In genomic region chr7:55439627-55440026, GRCh38 we compare ENCODE assay signal across 12 cellular contexts.
DNase-seq lines count a peak whose midpoint lies in the region; ATAC-seq, FAIRE-seq and TF ChIP-seq lines count a peak whose summit lies in the region.
"Had no signal": no experiment of that assay in that cellular context is flagged by ENCODE, and none has a peak within 500 bp of the region (broad histone marks: within the 10 kb centered on the region; RNA-seq: fewer than 3 reads in every experiment).

No MANE protein-coding gene starts in this region.

- H3K9me3 ChIP-seq in fibroblast of lung (ENCODE audit: control insufficient read depth, insufficient read depth, low read depth, low read length) (no peaks in the 10 kb centered on the region), neural progenitor cell (ENCODE audit: low read depth) (no peaks in the 10 kb centered on the region)
- H3K9me3 ChIP-seq: pancreas, vagina had no signal

- H4K20me1 ChIP-seq in fibroblast of lung (ENCODE audit: control insufficient read depth, extremely low read depth, insufficient read depth, low read length) (no peaks in the 10 kb centered on the region), neural progenitor cell (ENCODE audit: low read depth) (no peaks in the 10 kb centered on the region)

- H3K27me3 ChIP-seq in fibroblast of lung (ENCODE audit: control insufficient read depth, insufficient read depth, low read length) (no peaks in the 10 kb centered on the region), neural progenitor cell (no peaks in the 10 kb centered on the region)
- H3K27me3 ChIP-seq: pancreas, vagina had no signal

- no peak overlapping the region for H3K27ac Mint-ChIP-seq in stimulated activated naive CD8-positive, alpha-beta T cell treated with anti-CD3 and anti-CD28 coated beads, Interleukin-15, amount 100 ng/mL, for 72 hours
- H3K27ac Mint-ChIP-seq in neural progenitor cell: no peak overlapping the region

- H3K9me3 Mint-ChIP-seq in stimulated activated naive CD8-positive, alpha-beta T cell treated with anti-CD3 and anti-CD28 coated beads, Interleukin-15, amount 100 ng/mL, for 72 hours: no peaks in the 10 kb centered on the region
- H3K9me3 Mint-ChIP-seq in neural progenitor cell: no peaks in the 10 kb centered on the region

- H3K4me2 ChIP-seq in fibroblast of lung (ENCODE audit: extremely low read depth, insufficient read depth, low read length) (peak overlapping the region; percentile 63), neural progenitor cell (no peak overlapping the region)

- no peaks in the 10 kb centered on the region for H3F3A ChIP-seq in neural progenitor cell (ENCODE audit: low read depth)

- H3K4me3 Mint-ChIP-seq in stimulated activated naive CD8-positive, alpha-beta T cell treated with anti-CD3 and anti-CD28 coated beads, Interleukin-15, amount 100 ng/mL, for 72 hours: no peak overlapping the region
- H3K4me3 Mint-ChIP-seq in neural progenitor cell: no peak overlapping the region

- no peak for DNase-seq in stimulated activated naive CD8-positive, alpha-beta T cell treated with anti-CD3 and anti-CD28 coated beads, Interleukin-15, Interleukin-2, amounts not matched to agents 100 U/mL and 50 U/mL, for 24 hours
- no peak for DNase-seq in stimulated activated naive CD8-positive, alpha-beta T cell treated with anti-CD3 and anti-CD28 coated beads, Interleukin-15, amount 100 ng/mL, for 72 hours
- peak; percentile 40 for DNase-seq in NCI-H345 treated with DMSO at 0.1 percent for 48 hours (lab: John Stamatoyannopoulos, UW; ENCODE audit: unreplicated experiment)
- DNase-seq in fibroblast of lung (ENCODE audit: low read depth in 2 of 2): peak in 1 of 2 donors; percentile 49
- no peak for DNase-seq in urothelium cell line (ENCODE audit: low spot score)
- DNase-seq in mucosa of gallbladder (ENCODE audit: low spot score): no peak
- DNase-seq in neural progenitor cell (ENCODE audit: low spot score): no peak
- DNase-seq: kidney had no signal

- H2AFZ ChIP-seq in fibroblast of lung (ENCODE audit: low read length): no peak overlapping the region
- H2AFZ ChIP-seq in neural progenitor cell (replicated peaks): no peak overlapping the region

- no peak overlapping the region for H3K27ac ChIP-seq in fibroblast of lung (ENCODE audit: insufficient read depth, low read length)
- no peak overlapping the region for H3K27ac ChIP-seq in neural progenitor cell
- H3K27ac ChIP-seq: pancreas, vagina had no signal

- no peak for TF ChIP-seq CTCF in fibroblast of lung (conservative IDR thresholded peaks at IDR 0.05 in 1 of 2, IDR thresholded peaks at IDR 0.05 in 1 of 2; ENCODE audit: low read depth in 1 of 2, low read length in 2 of 2)
- TF ChIP-seq CTCF in neural progenitor cell (IDR thresholded peaks at IDR 0.05): no peak

- H3K27me3 Mint-ChIP-seq in stimulated activated naive CD8-positive, alpha-beta T cell treated with anti-CD3 and anti-CD28 coated beads, Interleukin-15, amount 100 ng/mL, for 72 hours: no peaks in the 10 kb centered on the region
- no peaks in the 10 kb centered on the region for H3K27me3 Mint-ChIP-seq in neural progenitor cell (ENCODE audit: insufficient read depth, low read depth)

- no peaks in the 10 kb centered on the region for H3K36me3 Mint-ChIP-seq in neural progenitor cell

- peaks cover 22% of the 10 kb centered on the region for H3K4me1 ChIP-seq in fibroblast of lung (ENCODE audit: control insufficient read depth, extremely low read depth, insufficient read depth, low read length)
- peaks cover 2% of the 10 kb centered on the region for H3K4me1 ChIP-seq in neural progenitor cell
- H3K4me1 ChIP-seq: pancreas, vagina had no signal

- FAIRE-seq in urothelium cell line (lab: Jason Lieb, UNC): peak; percentile 65
- FAIRE-seq: HTR-8/SVneo, kidney, pancreas had no signal

- H3K4me3 ChIP-seq in fibroblast of lung (replicated peaks in 1 of 4; ENCODE audit: control extremely low read depth in 1 of 4, insufficient read depth in 1 of 4, low read depth in 3 of 4, low read length in 4 of 4): no peak overlapping the region
- H3K4me3 ChIP-seq in neural progenitor cell: no peak overlapping the region
- H3K4me3 ChIP-seq: pancreas, vagina had no signal

- H3K79me2 ChIP-seq in fibroblast of lung (ENCODE audit: control insufficient read depth, insufficient read depth, low read length): no peaks in the 10 kb centered on the region
- H3K79me2 ChIP-seq in neural progenitor cell (ENCODE audit: low read depth): no peaks in the 10 kb centered on the region

- H3K36me3 ChIP-seq in fibroblast of lung (ENCODE audit: control insufficient read depth, insufficient read depth, low read length) (no peaks in the 10 kb centered on the region), neural progenitor cell (no peaks in the 10 kb centered on the region)
- H3K36me3 ChIP-seq: pancreas, vagina had no signal

- H3K4me1 Mint-ChIP-seq in stimulated activated naive CD8-positive, alpha-beta T cell treated with anti-CD3 and anti-CD28 coated beads, Interleukin-15, amount 100 ng/mL, for 72 hours: peaks cover 42% of the 10 kb centered on the region
- H3K4me1 Mint-ChIP-seq in neural progenitor cell: peaks cover 15% of the 10 kb centered on the region

- H3K9ac ChIP-seq in fibroblast of lung (ENCODE audit: insufficient read depth, low read length): no peak overlapping the region
- H3K9ac ChIP-seq in neural progenitor cell: no peak overlapping the region

- peak; percentile 9 for ATAC-seq in stimulated activated naive CD8-positive, alpha-beta T cell treated with anti-CD3 and anti-CD28 coated beads, Interleukin-15, Interleukin-2, amounts not matched to agents 100 U/mL and 50 U/mL, for 24 hours
- ATAC-seq in stimulated activated naive CD8-positive, alpha-beta T cell treated with anti-CD3 and anti-CD28 coated beads, Interleukin-15, amount 100 ng/mL, for 72 hours: no peak
- no peak for ATAC-seq in HG03565 (IDR thresholded peaks at IDR 0.05; ENCODE audit: unreplicated experiment)
